ENCODE assay signal across 9 cellular contexts in the genomic region with DNA sequence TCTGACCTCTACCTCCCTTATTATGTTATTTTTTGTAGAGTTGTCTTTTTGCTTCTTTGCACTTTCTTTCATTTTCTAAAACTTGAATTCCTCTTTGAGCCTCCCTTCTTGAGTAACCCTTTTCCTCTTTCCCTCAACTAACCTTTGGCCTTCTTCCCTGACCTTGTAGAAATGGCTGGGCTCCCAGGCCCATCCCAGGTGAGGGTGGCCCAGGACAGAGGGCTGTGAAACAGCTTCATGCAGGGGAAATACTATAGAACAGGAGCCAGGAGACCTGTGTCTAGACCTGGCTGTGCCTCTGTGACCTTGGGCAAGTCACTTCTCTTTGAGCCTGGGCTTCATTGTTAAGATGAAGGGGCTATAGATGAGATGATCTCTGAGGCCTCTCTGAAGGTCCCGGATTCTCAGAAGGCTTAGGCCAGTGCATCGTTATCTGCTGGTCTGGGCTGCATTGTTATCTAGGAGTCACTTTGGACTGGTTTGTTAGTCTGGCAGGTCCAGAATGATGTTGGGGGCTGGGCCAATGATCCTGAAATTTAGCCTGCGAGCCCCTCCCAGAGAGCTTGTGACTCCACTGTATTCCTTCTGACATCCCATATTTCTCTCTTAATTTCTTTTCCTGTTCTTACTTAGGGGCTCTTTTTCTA.
DNase-seq lines count a peak whose midpoint lies in the region; ATAC-seq lines count a peak whose summit lies in the region.
"Had no signal": no experiment of that assay in that cellular context is flagged by ENCODE, and none has a peak within 500 bp of the region (broad histone marks: within the 10 kb centered on the region; RNA-seq: fewer than 3 reads in every experiment).

No MANE protein-coding gene starts in this region.

- DNase-seq in HUDEP-2 (lab: John Stamatoyannopoulos, UW; ENCODE audit: unreplicated experiment in 76 of 76) = peak in 54 of 76 experiments; percentile 7 to 72 (median 40)
- DNase-seq in retina = no peak
- no peak for DNase-seq in cerebellar nuclear complex (lab: John Stamatoyannopoulos, UW)
- DNase-seq: activated gamma-delta T cell treated with Interleukin-2 at 50 U/mL for 16 hours, NCI-H1436 treated with DMSO at 0.1 percent for 48 hours had no signal

- H3K4me3 ChIP-seq in iPS-11a (ENCODE audit: low read depth, low read length) = peak overlapping the region; percentile 90

- H3K9me3 Mint-ChIP-seq in activated naive CD8-positive, alpha-beta T cell (ENCODE audit: low read depth) = no peaks in the 10 kb centered on the region
- no peaks in the 10 kb centered on the region for H3K9me3 Mint-ChIP-seq in stimulated activated memory B cell treated with anti-CD40 and anti-IgM and Interleukin-4, amounts not matched to agents 10 μg/mL and 1 μg/mL and 100 μg/mL, for 72 hours

- H3K4me3 Mint-ChIP-seq in activated naive CD8-positive, alpha-beta T cell = peak overlapping the region; percentile 85
- peak overlapping the region; percentile 79 for H3K4me3 Mint-ChIP-seq in stimulated activated memory B cell treated with anti-CD40 and anti-IgM and Interleukin-4, amounts not matched to agents 10 μg/mL and 1 μg/mL and 100 μg/mL, for 72 hours

- H3K27ac Mint-ChIP-seq in activated naive CD8-positive, alpha-beta T cell = peak overlapping the region; percentile 83
- H3K27ac Mint-ChIP-seq in stimulated activated memory B cell treated with anti-CD40 and anti-IgM and Interleukin-4, amounts not matched to agents 10 μg/mL and 1 μg/mL and 100 μg/mL, for 72 hours = peak overlapping the region; percentile 91

- H3K4me1 Mint-ChIP-seq in activated naive CD8-positive, alpha-beta T cell (ENCODE audit: low read depth) = peaks cover 62% of the 10 kb centered on the region
- H3K4me1 Mint-ChIP-seq in stimulated activated memory B cell treated with anti-CD40 and anti-IgM and Interleukin-4, amounts not matched to agents 10 μg/mL and 1 μg/mL and 100 μg/mL, for 72 hours = peaks cover 64% of the 10 kb centered on the region

- H3K36me3 Mint-ChIP-seq in activated naive CD8-positive, alpha-beta T cell = peaks cover 2% of the 10 kb centered on the region
- peaks cover 14% of the 10 kb centered on the region for H3K36me3 Mint-ChIP-seq in stimulated activated memory B cell treated with anti-CD40 and anti-IgM and Interleukin-4, amounts not matched to agents 10 μg/mL and 1 μg/mL and 100 μg/mL, for 72 hours

- ATAC-seq in stimulated activated memory B cell treated with anti-CD40 and anti-IgM and Interleukin-4, amounts not matched to agents 10 μg/mL and 1 μg/mL and 100 μg/mL, for 72 hours = no peak
- ATAC-seq in HG02763 (IDR thresholded peaks at IDR 0.05; ENCODE audit: unreplicated experiment) = no peak

- no peaks in the 10 kb centered on the region for H3K27me3 Mint-ChIP-seq in activated naive CD8-positive, alpha-beta T cell
- H3K27me3 Mint-ChIP-seq in stimulated activated memory B cell treated with anti-CD40 and anti-IgM and Interleukin-4, amounts not matched to agents 10 μg/mL and 1 μg/mL and 100 μg/mL, for 72 hours = no peaks in the 10 kb centered on the region

Comparison
In these comparisons a context has a peak if more than half of its experiments do, and no peak if none do; other contexts are left out.
1. DNase-seq: peak in HUDEP-2 (54 of 76); none in retina (single experiment) and cerebellar nuclear complex (0 of 2).